In genomic region chr7:24971333-24972165, GRCh38 we compare ENCODE assay signal across 8 cellular contexts. TPM values are rescaled to one million over a fixed set of nuclear protein-coding genes. Genes with fewer than 3 reads are reported as not detected.
DNase-seq lines count a peak whose midpoint lies in the region; ATAC-seq and TF ChIP-seq lines count a peak whose summit lies in the region.

No MANE protein-coding gene starts in this region.

- TF ChIP-seq CTCF in CD14-positive monocyte (IDR thresholded peaks at IDR 0.05) = no peak

- peaks cover 1 to 2% (median 1%) of the 10 kb centered on the region in 3 donors for H3K27me3 Mint-ChIP-seq in CD14-positive monocyte (ENCODE audit: low read depth in 3 of 3)

- peaks cover 2 to 10% of the 10 kb centered on the region in 2 donors for H3K36me3 Mint-ChIP-seq in CD14-positive monocyte

- peaks cover 11% of the 10 kb centered on the region for H3K4me1 Mint-ChIP-seq in CD14-positive monocyte

- no peaks in the 10 kb centered on the region for H3K9me3 Mint-ChIP-seq in CD14-positive monocyte

- peak overlapping the region in 2 of 7 donors; percentile 25 to 48 for H3K27ac Mint-ChIP-seq in CD14-positive monocyte

- ATAC-seq in SK-N-SH treated with all-trans-retinoic acid at 6 μM for 48 hours (peak; percentile 93), HG02623 (IDR thresholded peaks at IDR 0.05; ENCODE audit: unreplicated experiment) (no peak)

- intact Hi-C loops in CD14-positive monocyte (cut with micrococcal nuclease) = no loop called here

- H3K4me3 Mint-ChIP-seq in CD14-positive monocyte = no peak overlapping the region

- DNase-seq in stimulated activated CD4-positive, alpha-beta T cell treated with anti-CD3 and anti-CD28 coated beads, Interleukin-15, amount 100 ng/mL, for 24 hours = peak; percentile 16
- no peak for DNase-seq in stimulated activated CD4-positive, alpha-beta T cell treated with anti-CD3 and anti-CD28 coated beads, Interleukin-4, amount 100 ng/mL, for 4 hours
- DNase-seq in fibroblast of the conjunctiva (ENCODE audit: low read depth) = peak; percentile 72
- no peak for DNase-seq in T-helper 9 cell
- DNase-seq in CD14-positive monocyte (ENCODE audit: low spot score) = no peak
- DNase-seq in NOMO-1 treated with DMSO at 0.1 percent for 48 hours (lab: John Stamatoyannopoulos, UW; ENCODE audit: unreplicated experiment) = no peak

TF ChIP-seq in SK-N-SH treated with all-trans-retinoic acid at 6 μM for 48 hours, 23 proteins besides CTCF, POLR2A, EP300 and RAD21:
- TF ChIP-seq SNAI2 (CRISPR knock-in tag; IDR thresholded peaks at IDR 0.05) (0 out of 2 replicates have a peak, but pooled peaks have one; percentile 49), ZNF70 (CRISPR knock-in tag; IDR thresholded peaks at IDR 0.05) (no peak), ZFP3 (CRISPR knock-in tag; IDR thresholded peaks at IDR 0.05) (peak; percentile 34; the same call in 1 of the 2 replicates), CSDC2 (CRISPR knock-in tag; IDR thresholded peaks at IDR 0.05) (peak; percentile 19; the same call in 1 of the 2 replicates)

RNA-seq across cellular contexts. Expression of gene OSBPL3, which starts 8.4 kb away (rescaled TPM):
- 1 to 10 TPM; 2.6 to 3.7 TPM for polyA plus RNA-seq in CD14-positive monocyte

Comparison
In these comparisons a context has a peak if more than half of its experiments do, and no peak if none do; other contexts are left out.
1. DNase-seq: peak in stimulated activated CD4-positive, alpha-beta T cell treated with anti-CD3 and anti-CD28 coated beads, Interleukin-15, amount 100 ng/mL, for 24 hours (single experiment) and fibroblast of the conjunctiva (single experiment); none in stimulated activated CD4-positive, alpha-beta T cell treated with anti-CD3 and anti-CD28 coated beads, Interleukin-4, amount 100 ng/mL, for 4 hours (0 of 2), T-helper 9 cell (single experiment), CD14-positive monocyte (single experiment) and NOMO-1 treated with DMSO at 0.1 percent for 48 hours (single experiment).